ENCODE assay signal across 9 cellular contexts in genomic region chr14:75144944-75145343, GRCh38. TPM values are rescaled to one million over a fixed set of nuclear protein-coding genes. Genes with fewer than 3 reads are reported as not detected.
A peak's percentile ranks its signal among the peaks of the same experiment; 100 is the strongest.
DNase-seq lines count a peak whose midpoint lies in the region; ATAC-seq and TF ChIP-seq lines count a peak whose summit lies in the region.
"Had no signal": no experiment of that assay in that cellular context is flagged by ENCODE, and none has a peak within 500 bp of the region (broad histone marks: within the 10 kb centered on the region; RNA-seq: fewer than 3 reads in every experiment).

No MANE protein-coding gene starts in this region.

- no peak for TF ChIP-seq POLR2A in GM18505 (IDR thresholded peaks at IDR 0.05; ENCODE audit: borderline replicate concordance, extremely low read depth, insufficient read depth, insufficient read length)

- peaks cover 46% of the 10 kb centered on the region for H3K4me1 ChIP-seq in CD8-positive, alpha-beta memory T cell (ENCODE audit: insufficient read depth, low read length)
- H3K4me1 ChIP-seq in smooth muscle cell (ENCODE audit: low read depth), result peaks cover 7% of the 10 kb centered on the region

- peaks cover 8% of the 10 kb centered on the region for H3K36me3 ChIP-seq in CD8-positive, alpha-beta memory T cell (ENCODE audit: insufficient read depth, low read length)
- no peaks in the 10 kb centered on the region for H3K36me3 ChIP-seq in smooth muscle cell (ENCODE audit: low read depth)
- H3K36me3 ChIP-seq: MG63 had no signal

- H3F3A ChIP-seq in smooth muscle cell (ENCODE audit: low read depth), result peaks cover 17% of the 10 kb centered on the region

- TF ChIP-seq CTCF in fibroblast of villous mesenchyme (IDR thresholded peaks at IDR 0.05; ENCODE audit: insufficient read depth, low read depth, low read length) (no peak), progenitor cell of endocrine pancreas (IDR thresholded peaks at IDR 0.05; ENCODE audit: unreplicated experiment) (no peak), smooth muscle cell (IDR thresholded peaks at IDR 0.05; ENCODE audit: borderline replicate concordance, insufficient read depth, poor library complexity, severe bottlenecking) (no peak)

- H3K9me3 Mint-ChIP-seq in CD8-positive, alpha-beta memory T cell, result no peaks in the 10 kb centered on the region
- H3K9me3 Mint-ChIP-seq in progenitor cell of endocrine pancreas (ENCODE audit: low read depth), result no peaks in the 10 kb centered on the region

- peaks cover 49 to 80% (median 70%) of the 10 kb centered on the region in 3 donors for H3K4me1 Mint-ChIP-seq in CD8-positive, alpha-beta memory T cell
- H3K4me1 Mint-ChIP-seq in progenitor cell of endocrine pancreas (ENCODE audit: low read depth), result peaks cover 12% of the 10 kb centered on the region

- no peak overlapping the region for H3K9ac ChIP-seq in smooth muscle cell (ENCODE audit: low read depth)

- peaks cover 98% of the 10 kb centered on the region for H4K20me1 ChIP-seq in smooth muscle cell (ENCODE audit: low read depth)

- H3K79me2 ChIP-seq in smooth muscle cell (ENCODE audit: low read depth), result peaks cover 65% of the 10 kb centered on the region

- H3K4me3 ChIP-seq in CD8-positive, alpha-beta memory T cell (ENCODE audit: low read length), result no peak overlapping the region
- H3K4me3 ChIP-seq in fibroblast of villous mesenchyme (ENCODE audit: low read depth, low read length) (no peak overlapping the region), smooth muscle cell (no peak overlapping the region)
- H3K4me3 ChIP-seq: MG63 had no signal

- peaks cover 0 to 56% (median 25%) of the 10 kb centered on the region in 3 donors for H3K36me3 Mint-ChIP-seq in CD8-positive, alpha-beta memory T cell
- peaks cover 22% of the 10 kb centered on the region for H3K36me3 Mint-ChIP-seq in progenitor cell of endocrine pancreas (ENCODE audit: insufficient read depth)

- CTCF ChIA-PET in CD8-positive, alpha-beta memory T cell (lab: Charles Lee), result interaction anchor here (1.0 to 1.7 kb wide), 2 partner anchors 15 to 152 kb away, joined by 3 read pairs; no protein-coding TSS in a partner anchor

- DNase-seq in CD8-positive, alpha-beta memory T cell, result peak in 1 of 5 donors; percentile 35
- DNase-seq in SKM-1 (lab: John Stamatoyannopoulos, UW; ENCODE audit: unreplicated experiment), result peak; percentile 18
- DNase-seq in fibroblast of villous mesenchyme (ENCODE audit: low read depth), result peak; percentile 82
- no peak for DNase-seq in progenitor cell of endocrine pancreas (ENCODE audit: low spot score, unreplicated experiment)
- no peak for DNase-seq in smooth muscle cell (lab: John Stamatoyannopoulos, UW; ENCODE audit: unreplicated experiment)
- DNase-seq: MG63 had no signal

- ATAC-seq in GM18511 (IDR thresholded peaks at IDR 0.05; ENCODE audit: unreplicated experiment), result no peak
- ATAC-seq in GM18505 (IDR thresholded peaks at IDR 0.05; ENCODE audit: unreplicated experiment), result no peak
- no peak for ATAC-seq in HG02981 (IDR thresholded peaks at IDR 0.05; ENCODE audit: unreplicated experiment)

- H2AFZ ChIP-seq in smooth muscle cell (ENCODE audit: low read depth), result no peak overlapping the region

- WGBS in smooth muscle cell (ENCODE audit: low lambda C conversion rate), result 67% methylated on average over 5 of the region's 5 CpGs

- no peaks in the 10 kb centered on the region for H3K9me3 ChIP-seq in CD8-positive, alpha-beta memory T cell (ENCODE audit: low read length)
- no peaks in the 10 kb centered on the region for H3K9me3 ChIP-seq in smooth muscle cell (replicated peaks; ENCODE audit: low read depth)
- H3K9me3 ChIP-seq: MG63 had no signal

- peak overlapping the region in 7 of 8 donors; percentile 18 to 84 (median 60) for H3K27ac Mint-ChIP-seq in CD8-positive, alpha-beta memory T cell
- H3K27ac Mint-ChIP-seq in progenitor cell of endocrine pancreas, result peak overlapping the region; percentile 51

- peak overlapping the region in 1 of 7 donors; percentile 25 for H3K4me3 Mint-ChIP-seq in CD8-positive, alpha-beta memory T cell
- no peak overlapping the region for H3K4me3 Mint-ChIP-seq in progenitor cell of endocrine pancreas (ENCODE audit: low read depth)

- H3K27me3 ChIP-seq in CD8-positive, alpha-beta memory T cell (ENCODE audit: insufficient read depth, low read length, poor library complexity, severe bottlenecking), result no peaks in the 10 kb centered on the region
- no peaks in the 10 kb centered on the region for H3K27me3 ChIP-seq in smooth muscle cell (ENCODE audit: low read depth)
- H3K27me3 ChIP-seq: MG63 had no signal

- no peaks in the 10 kb centered on the region for H3K27me3 Mint-ChIP-seq in CD8-positive, alpha-beta memory T cell
- no peaks in the 10 kb centered on the region for H3K27me3 Mint-ChIP-seq in progenitor cell of endocrine pancreas

- POLR2A ChIA-PET in CD8-positive, alpha-beta memory T cell (lab: Charles Lee), result no interaction called here

- H3K27ac ChIP-seq in CD8-positive, alpha-beta memory T cell (ENCODE audit: low read depth, low read length), result no peak overlapping the region
- H3K27ac ChIP-seq in smooth muscle cell (ENCODE audit: low read depth), result no peak overlapping the region

- no peak overlapping the region for H3K4me2 ChIP-seq in smooth muscle cell

RNA-seq across cellular contexts. Expression of gene NEK9, which starts 18.1 kb away (rescaled TPM):
- 10 to 100 TPM; 72.2 to 74.0 TPM for total RNA-seq in CD8-positive, alpha-beta memory T cell
- 18.0 TPM for polyA plus RNA-seq in CD8-positive, alpha-beta memory T cell
- total RNA-seq in fibroblast of villous mesenchyme (32.0 and 39.3 TPM in 2 replicates), progenitor cell of endocrine pancreas (97.1 and 100 TPM in 2 replicates), smooth muscle cell (17.8 and 34.4 TPM in 2 replicates)
- 10.5 and 12.4 TPM in 2 replicates for polyA plus RNA-seq in smooth muscle cell

RNA-seq across cellular contexts. Expression of gene TMED10, which starts 31.5 kb away (rescaled TPM):
- 100 to 1,000 TPM; 178 TPM for total RNA-seq in CD8-positive, alpha-beta memory T cell
- polyA plus RNA-seq in CD8-positive, alpha-beta memory T cell, result 321 TPM
- 215 and 279 TPM in 2 replicates for total RNA-seq in fibroblast of villous mesenchyme
- 282 and 288 TPM in 2 replicates for total RNA-seq in progenitor cell of endocrine pancreas
- total RNA-seq in smooth muscle cell, result 566 and 645 TPM in 2 replicates
- polyA plus RNA-seq in smooth muscle cell, result 403 and 473 TPM in 2 replicates

Comparison
In these comparisons a context has a peak if more than half of its experiments do, and no peak if none do; other contexts are left out.
1. DNase-seq: peak in SKM-1 (single experiment) and fibroblast of villous mesenchyme (single experiment); none in progenitor cell of endocrine pancreas (single experiment) and smooth muscle cell (single experiment).